ENCODE assay signal across 14 cellular contexts in the genomic region with DNA sequence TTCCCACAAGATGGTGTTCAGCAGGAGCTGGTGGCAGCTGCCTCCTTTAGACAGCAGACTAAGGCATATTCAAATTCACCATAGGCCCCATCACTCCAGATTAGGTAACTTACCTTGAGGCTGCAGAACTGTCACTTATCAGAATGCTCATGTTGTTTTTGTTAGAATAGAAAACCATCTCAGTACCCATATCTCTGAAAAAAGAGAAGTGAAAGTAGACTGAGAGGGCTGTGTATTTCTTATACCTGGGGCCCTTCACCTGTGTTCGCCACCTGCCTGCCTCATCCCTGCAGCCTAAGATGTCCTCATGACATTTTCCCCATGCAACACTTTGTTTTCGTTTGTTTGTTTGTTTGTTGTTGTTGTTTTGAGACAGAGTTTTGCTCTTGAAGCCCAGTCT. TPM values are rescaled to one million over a fixed set of nuclear protein-coding genes. Genes with fewer than 3 reads are reported as not detected.
DNase-seq lines count a peak whose midpoint lies in the region; ATAC-seq, FAIRE-seq and TF ChIP-seq lines count a peak whose summit lies in the region.
"Had no signal": no experiment of that assay in that cellular context is flagged by ENCODE, and none has a peak within 500 bp of the region (broad histone marks: within the 10 kb centered on the region; RNA-seq: fewer than 3 reads in every experiment).

No MANE protein-coding gene starts in this region.

- ATAC-seq in GM21381 (IDR thresholded peaks at IDR 0.05; ENCODE audit: unreplicated experiment), result peak; percentile 96
- peak; percentile 61 for ATAC-seq in HG03039 (IDR thresholded peaks at IDR 0.05; ENCODE audit: unreplicated experiment)
- ATAC-seq in heart left ventricle, result no peak

- 95 to 98% (median 97%) methylated on average over 2 of the region's 2 CpGs for WGBS in heart left ventricle, 4 donors

- peak; percentile 58 for FAIRE-seq in GM18507 (lab: Jason Lieb, UNC)

- H3K27me3 ChIP-seq in heart left ventricle, result no peaks in the 10 kb centered on the region
- H3K27me3 ChIP-seq: sigmoid colon, SJSA1 had no signal

- DNase-seq in GM18507 (ENCODE audit: extremely low spot score, insufficient read length, low read depth) (peak; percentile 7), NAMALWA (ENCODE audit: low spot score) (peak; percentile 6), activated T-cell treated with anti-CD3 and anti-CD28 coated beads for 4 hours (no peak), heart left ventricle (no peak), HCEC 1CT (no peak)
- DNase-seq in activated CD8-positive, alpha-beta memory T cell treated with anti-CD3 and anti-CD28 coated beads, Interleukin-2, amount 50 U/mL, for 4 hours, result no peak
- DNase-seq: activated naive CD8-positive, alpha-beta T cell treated with anti-CD3 and anti-CD28 coated beads, Interleukin-2, amount 10 ng/mL, durations not matched to agents 7 days and 5 days; C1 segment of cervical spinal cord; hypothalamus; midbrain; sigmoid colon had no signal

- intact Hi-C loops in heart left ventricle (cut with DNase I), result no loop called here

- H3K27ac ChIP-seq in heart left ventricle, result no peak overlapping the region
- H3K27ac ChIP-seq: sigmoid colon, SJSA1 had no signal

- TF ChIP-seq POLR2A in heart left ventricle (IDR thresholded peaks at IDR 0.05), result no peak

- no peak for TF ChIP-seq CTCF in heart left ventricle (IDR thresholded peaks at IDR 0.05)

- H3K4me1 ChIP-seq in heart left ventricle, result peaks cover 0 to 43% (median 11%) of the 10 kb centered on the region in 12 donors

- H3K9me3 ChIP-seq in heart left ventricle, result peaks cover 0 to 10% (median 0%) of the 10 kb centered on the region in 12 donors
- H3K9me3 ChIP-seq: sigmoid colon, SJSA1 had no signal

- no peaks in the 10 kb centered on the region for H3K36me3 ChIP-seq in heart left ventricle
- H3K36me3 ChIP-seq: sigmoid colon, SJSA1 had no signal

- no peak overlapping the region for H3K4me3 ChIP-seq in heart left ventricle
- H3K4me3 ChIP-seq: sigmoid colon, SJSA1 had no signal

RNA-seq across cellular contexts. Expression of gene SPRY1, which starts 32.9 kb away (rescaled TPM):
- total RNA-seq in heart left ventricle, result 100 to 1,000 TPM in 1 of 9 donors, 10 to 100 TPM in 8; 28.0 to 104 (median 39.1) TPM
- polyA plus RNA-seq in heart left ventricle, result 10 to 100 TPM; 17.0 to 57.6 TPM

Comparison
In these comparisons a context has a peak if more than half of its experiments do, and no peak if none do; other contexts are left out.
1. DNase-seq: peak in GM18507 (single experiment) and NAMALWA (single experiment); none in activated T-cell treated with anti-CD3 and anti-CD28 coated beads for 4 hours (single experiment), activated CD8-positive, alpha-beta memory T cell treated with anti-CD3 and anti-CD28 coated beads, Interleukin-2, amount 50 U/mL, for 4 hours (single experiment), heart left ventricle (0 of 5) and HCEC 1CT (single experiment).
2. ATAC-seq: peak in GM21381 (single experiment) and HG03039 (single experiment); none in heart left ventricle (0 of 4).